In the genomic region with DNA sequence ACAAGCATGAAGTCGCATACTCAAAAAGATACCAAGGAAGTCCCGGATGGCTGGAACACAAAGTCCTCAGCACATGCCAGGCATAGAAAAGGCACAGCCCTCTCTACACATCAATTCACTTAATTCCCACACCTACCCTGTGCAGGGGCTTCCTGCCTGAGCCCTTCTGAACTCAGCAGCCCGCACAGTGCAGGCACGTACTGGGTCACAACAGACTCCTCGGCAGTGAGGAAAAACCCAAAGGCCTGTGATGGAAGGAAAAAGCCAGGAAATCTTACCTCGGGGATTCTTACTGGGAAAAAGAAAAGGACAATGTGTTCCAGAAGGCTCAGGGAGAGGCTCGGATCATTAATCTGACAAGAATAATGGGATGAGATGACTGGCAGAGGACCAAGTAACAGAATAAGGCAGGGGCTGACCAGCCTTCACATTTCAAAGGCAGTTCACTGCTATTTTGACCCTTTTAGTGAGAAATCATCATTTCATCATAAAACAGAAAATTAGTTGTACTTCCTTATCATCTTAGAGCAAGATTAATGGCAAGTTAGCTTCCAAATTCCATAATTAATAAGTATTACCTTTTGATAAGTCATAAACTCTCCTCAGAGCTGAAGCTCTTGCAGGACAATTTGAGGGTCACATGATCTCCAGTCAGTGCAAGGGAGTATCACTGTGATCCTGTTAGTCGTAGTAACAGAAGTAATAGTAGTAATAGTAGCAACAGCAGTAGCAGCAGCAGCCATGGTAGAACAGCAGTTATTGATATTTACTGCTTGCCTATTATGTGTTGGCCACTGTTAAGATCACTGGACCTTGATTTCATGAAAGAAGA, we compare ENCODE assay signal across 21 cellular contexts.
"Had no signal": no experiment of that assay in that cellular context is flagged by ENCODE, and none has a peak within 500 bp of the region (broad histone marks: within the 10 kb centered on the region; RNA-seq: fewer than 3 reads in every experiment).

No MANE protein-coding gene starts in this region.

- FAIRE-seq: bronchial epithelial cell had no signal

- ATAC-seq: left ventricle myocardium superior, upper lobe of right lung had no signal

- H3K9me3 Mint-ChIP-seq: activated T-cell treated with anti-CD3 and anti-CD28 coated beads, Interleukin-2, amount 50 U/mL, for 24 hours; activated T-helper 2 cell treated with anti-CD3 and anti-CD28 coated beads, Interferon-gamma antibody, Interleukin-2, Interleukin-4, amounts not matched to agents 10 μg/mL and 5 μg/mL and 100 μg/mL, durations not matched to agents 14 hours and 24 hours and 36 hours; immature natural killer cell had no signal

- H3K4me3 Mint-ChIP-seq: activated naive CD8-positive, alpha-beta T cell; activated T-cell treated with anti-CD3 and anti-CD28 coated beads, Interleukin-2, amount 50 U/mL, for 24 hours; immature natural killer cell had no signal

- DNase-seq: activated naive CD4-positive, alpha-beta T cell; activated T-cell treated with anti-CD3 and anti-CD28 coated beads, Interleukin-2, amount 50 U/mL, for 24 hours; adrenal gland; cerebellar nuclear complex; foreskin keratinocyte; immature natural killer cell; left ventricle myocardium superior; mammary epithelial cell; midbrain; nucleus accumbens; posterior cingulate gyrus; retina; stimulated activated CD4-positive, alpha-beta T cell treated with anti-CD3 and anti-CD28 coated beads, Interleukin-4, amount 100 ng/mL, for 1 hour; stimulated activated naive CD4-positive, alpha-beta T cell treated with Interleukin-2 at 50 U/mL for 16 hours; thyroid gland; upper lobe of right lung had no signal

- H3K27me3 ChIP-seq: adrenal gland, foreskin keratinocyte, hepatocyte, thyroid gland, upper lobe of right lung had no signal

- H3K36me3 ChIP-seq: adrenal gland, thyroid gland had no signal

- H3K27me3 Mint-ChIP-seq: activated naive CD8-positive, alpha-beta T cell; activated T-cell treated with anti-CD3 and anti-CD28 coated beads, Interleukin-2, amount 50 U/mL, for 24 hours had no signal

- H3K27ac ChIP-seq: foreskin keratinocyte, hepatocyte, SK-N-MC, thyroid gland, upper lobe of right lung had no signal

- H3K4me3 ChIP-seq: adrenal gland, hepatocyte, SK-N-MC, thyroid gland, upper lobe of right lung had no signal

- H3K9me3 ChIP-seq: adrenal gland, thyroid gland, upper lobe of right lung had no signal

- H3K27ac Mint-ChIP-seq: activated naive CD8-positive, alpha-beta T cell; activated T-cell treated with anti-CD3 and anti-CD28 coated beads, Interleukin-2, amount 50 U/mL, for 24 hours; activated T-helper 2 cell treated with anti-CD3 and anti-CD28 coated beads, Interferon-gamma antibody, Interleukin-2, Interleukin-4, amounts not matched to agents 10 μg/mL and 5 μg/mL and 100 μg/mL, durations not matched to agents 14 hours and 24 hours and 36 hours had no signal

- H3K4me1 ChIP-seq: thyroid gland, upper lobe of right lung had no signal
